ENCODE assay signal across 1 cellular context in the genomic region with DNA sequence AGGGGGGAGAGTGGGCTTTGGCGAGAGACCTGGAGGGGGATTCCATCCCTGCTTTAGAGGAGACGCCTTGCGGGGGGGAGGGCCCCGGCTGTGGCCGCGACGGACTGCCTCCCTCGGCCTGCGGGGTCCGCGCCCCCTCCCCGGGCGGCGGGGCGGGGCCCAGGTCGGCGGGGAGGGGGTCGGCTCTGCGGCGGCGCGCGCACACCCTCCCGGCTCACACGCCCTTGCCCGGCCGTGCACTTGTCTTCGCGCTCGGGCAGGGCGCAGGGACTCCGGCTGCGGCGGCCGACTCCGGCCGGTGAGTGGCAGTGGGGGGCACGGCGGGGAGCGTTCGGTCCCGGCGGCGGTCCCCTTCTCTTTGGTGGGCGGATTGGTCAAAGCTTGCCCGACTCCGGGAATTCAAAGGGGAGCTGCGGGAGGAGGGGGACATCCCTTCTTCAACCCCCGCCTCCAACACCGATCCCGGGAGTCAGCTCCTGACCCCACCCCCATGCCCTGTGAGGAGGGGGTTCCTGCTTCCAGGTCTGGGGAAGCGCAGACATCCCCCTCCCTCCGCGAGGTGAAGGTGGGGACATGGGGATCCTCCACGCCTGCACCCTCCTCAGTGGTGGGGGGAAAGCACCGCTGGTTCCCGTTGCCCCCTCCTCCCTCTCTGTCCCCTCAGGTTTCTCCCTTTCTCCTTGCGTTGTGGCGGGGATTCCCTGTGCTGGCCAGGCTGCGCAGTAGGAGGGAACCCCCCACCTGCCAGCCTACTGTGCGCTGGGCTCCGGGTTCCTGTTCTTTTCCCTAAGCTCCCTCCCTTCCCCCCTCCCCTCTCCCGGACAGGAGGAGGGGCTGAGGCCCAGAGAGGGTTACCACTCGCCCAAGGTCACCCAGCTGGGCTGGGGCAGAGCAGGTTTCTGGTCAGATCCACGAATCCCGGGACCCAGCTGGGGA.
TF ChIP-seq lines count a peak whose summit lies in the region.

No MANE protein-coding gene starts in this region.

TF ChIP-seq in HEK293, 187 proteins besides CTCF, POLR2A, EP300 and RAD21 (continued from another document and continues in another):
- TF ChIP-seq, protein P1, sequence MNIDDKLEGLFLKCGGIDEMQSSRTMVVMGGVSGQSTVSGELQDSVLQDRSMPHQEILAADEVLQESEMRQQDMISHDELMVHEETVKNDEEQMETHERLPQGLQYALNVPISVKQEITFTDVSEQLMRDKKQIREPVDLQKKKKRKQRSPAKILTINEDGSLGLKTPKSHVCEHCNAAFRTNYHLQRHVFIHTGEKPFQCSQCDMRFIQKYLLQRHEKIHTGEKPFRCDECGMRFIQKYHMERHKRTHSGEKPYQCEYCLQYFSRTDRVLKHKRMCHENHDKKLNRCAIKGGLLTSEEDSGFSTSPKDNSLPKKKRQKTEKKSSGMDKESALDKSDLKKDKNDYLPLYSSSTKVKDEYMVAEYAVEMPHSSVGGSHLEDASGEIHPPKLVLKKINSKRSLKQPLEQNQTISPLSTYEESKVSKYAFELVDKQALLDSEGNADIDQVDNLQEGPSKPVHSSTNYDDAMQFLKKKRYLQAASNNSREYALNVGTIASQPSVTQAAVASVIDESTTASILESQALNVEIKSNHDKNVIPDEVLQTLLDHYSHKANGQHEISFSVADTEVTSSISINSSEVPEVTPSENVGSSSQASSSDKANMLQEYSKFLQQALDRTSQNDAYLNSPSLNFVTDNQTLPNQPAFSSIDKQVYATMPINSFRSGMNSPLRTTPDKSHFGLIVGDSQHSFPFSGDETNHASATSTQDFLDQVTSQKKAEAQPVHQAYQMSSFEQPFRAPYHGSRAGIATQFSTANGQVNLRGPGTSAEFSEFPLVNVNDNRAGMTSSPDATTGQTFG (tag by site-specific recombination; IDR thresholded peaks at IDR 0.05; ENCODE audit: borderline replicate concordance): no peak
- TF ChIP-seq ZBTB7A (tag by site-specific recombination; IDR thresholded peaks at IDR 0.05; ENCODE audit: low read depth) (no peak; the same call in 1 of the 2 replicates), ZNF776 (tag by site-specific recombination; IDR thresholded peaks at IDR 0.05; ENCODE audit: borderline replicate concordance) (no peak), ZNF19 (tag by site-specific recombination; IDR thresholded peaks at IDR 0.05; ENCODE audit: low read depth) (no peak), TRIM28 (IDR thresholded peaks at IDR 0.05; ENCODE audit: borderline replicate concordance, low read length) (no peak), HOXD13 (CRISPR knock-in tag; IDR thresholded peaks at IDR 0.05; ENCODE audit: borderline replicate concordance) (no peak), GLIS2 (tag by site-specific recombination; IDR thresholded peaks at IDR 0.05) (peak; percentile 21; the same call in 1 of the 2 replicates), ZNF341 (tag by site-specific recombination; IDR thresholded peaks at IDR 0.05; ENCODE audit: low read depth) (no peak), TCF7L2 (IDR thresholded peaks at IDR 0.05; ENCODE audit: borderline replicate concordance, low read depth, low read length) (no peak), ZNF10 (tag by site-specific recombination; IDR thresholded peaks at IDR 0.05) (no peak), BCL11A (tag by site-specific recombination; IDR thresholded peaks at IDR 0.05; ENCODE audit: low read depth) (no peak), ZNF555 (tag by site-specific recombination; conservative IDR thresholded peaks at IDR 0.05) (no peak), YY2 (tag by site-specific recombination; IDR thresholded peaks at IDR 0.05) (no peak), SCRT1 (tag by site-specific recombination; IDR thresholded peaks at IDR 0.05; ENCODE audit: borderline replicate concordance) (no peak), ZNF214 (tag by site-specific recombination; IDR thresholded peaks at IDR 0.05; ENCODE audit: borderline replicate concordance) (no peak), GFI1B (tag by site-specific recombination; IDR thresholded peaks at IDR 0.05) (no peak), ZNF175 (tag by site-specific recombination; IDR thresholded peaks at IDR 0.05) (no peak), ZNF391 (tag by site-specific recombination; IDR thresholded peaks at IDR 0.05; ENCODE audit: borderline replicate concordance, low read depth) (no peak), ZNF501 (tag by site-specific recombination; IDR thresholded peaks at IDR 0.05) (no peak), ZNF530 (tag by site-specific recombination; IDR thresholded peaks at IDR 0.05; ENCODE audit: low read depth) (no peak), KLF16 (tag by site-specific recombination; IDR thresholded peaks at IDR 0.05) (no peak), MYNN (tag by site-specific recombination; IDR thresholded peaks at IDR 0.05; ENCODE audit: borderline replicate concordance) (no peak)
- TF ChIP-seq, protein P2, sequence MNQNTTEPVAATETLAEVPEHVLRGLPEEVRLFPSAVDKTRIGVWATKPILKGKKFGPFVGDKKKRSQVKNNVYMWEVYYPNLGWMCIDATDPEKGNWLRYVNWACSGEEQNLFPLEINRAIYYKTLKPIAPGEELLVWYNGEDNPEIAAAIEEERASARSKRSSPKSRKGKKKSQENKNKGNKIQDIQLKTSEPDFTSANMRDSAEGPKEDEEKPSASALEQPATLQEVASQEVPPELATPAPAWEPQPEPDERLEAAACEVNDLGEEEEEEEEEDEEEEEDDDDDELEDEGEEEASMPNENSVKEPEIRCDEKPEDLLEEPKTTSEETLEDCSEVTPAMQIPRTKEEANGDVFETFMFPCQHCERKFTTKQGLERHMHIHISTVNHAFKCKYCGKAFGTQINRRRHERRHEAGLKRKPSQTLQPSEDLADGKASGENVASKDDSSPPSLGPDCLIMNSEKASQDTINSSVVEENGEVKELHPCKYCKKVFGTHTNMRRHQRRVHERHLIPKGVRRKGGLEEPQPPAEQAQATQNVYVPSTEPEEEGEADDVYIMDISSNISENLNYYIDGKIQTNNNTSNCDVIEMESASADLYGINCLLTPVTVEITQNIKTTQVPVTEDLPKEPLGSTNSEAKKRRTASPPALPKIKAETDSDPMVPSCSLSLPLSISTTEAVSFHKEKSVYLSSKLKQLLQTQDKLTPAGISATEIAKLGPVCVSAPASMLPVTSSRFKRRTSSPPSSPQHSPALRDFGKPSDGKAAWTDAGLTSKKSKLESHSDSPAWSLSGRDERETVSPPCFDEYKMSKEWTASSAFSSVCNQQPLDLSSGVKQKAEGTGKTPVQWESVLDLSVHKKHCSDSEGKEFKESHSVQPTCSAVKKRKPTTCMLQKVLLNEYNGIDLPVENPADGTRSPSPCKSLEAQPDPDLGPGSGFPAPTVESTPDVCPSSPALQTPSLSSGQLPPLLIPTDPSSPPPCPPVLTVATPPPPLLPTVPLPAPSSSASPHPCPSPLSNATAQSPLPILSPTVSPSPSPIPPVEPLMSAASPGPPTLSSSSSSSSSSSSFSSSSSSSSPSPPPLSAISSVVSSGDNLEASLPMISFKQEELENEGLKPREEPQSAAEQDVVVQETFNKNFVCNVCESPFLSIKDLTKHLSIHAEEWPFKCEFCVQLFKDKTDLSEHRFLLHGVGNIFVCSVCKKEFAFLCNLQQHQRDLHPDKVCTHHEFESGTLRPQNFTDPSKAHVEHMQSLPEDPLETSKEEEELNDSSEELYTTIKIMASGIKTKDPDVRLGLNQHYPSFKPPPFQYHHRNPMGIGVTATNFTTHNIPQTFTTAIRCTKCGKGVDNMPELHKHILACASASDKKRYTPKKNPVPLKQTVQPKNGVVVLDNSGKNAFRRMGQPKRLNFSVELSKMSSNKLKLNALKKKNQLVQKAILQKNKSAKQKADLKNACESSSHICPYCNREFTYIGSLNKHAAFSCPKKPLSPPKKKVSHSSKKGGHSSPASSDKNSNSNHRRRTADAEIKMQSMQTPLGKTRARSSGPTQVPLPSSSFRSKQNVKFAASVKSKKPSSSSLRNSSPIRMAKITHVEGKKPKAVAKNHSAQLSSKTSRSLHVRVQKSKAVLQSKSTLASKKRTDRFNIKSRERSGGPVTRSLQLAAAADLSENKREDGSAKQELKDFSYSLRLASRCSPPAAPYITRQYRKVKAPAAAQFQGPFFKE (tag by site-specific recombination; IDR thresholded peaks at IDR 0.05; ENCODE audit: borderline replicate concordance): no peak
- TF ChIP-seq, protein P3, sequence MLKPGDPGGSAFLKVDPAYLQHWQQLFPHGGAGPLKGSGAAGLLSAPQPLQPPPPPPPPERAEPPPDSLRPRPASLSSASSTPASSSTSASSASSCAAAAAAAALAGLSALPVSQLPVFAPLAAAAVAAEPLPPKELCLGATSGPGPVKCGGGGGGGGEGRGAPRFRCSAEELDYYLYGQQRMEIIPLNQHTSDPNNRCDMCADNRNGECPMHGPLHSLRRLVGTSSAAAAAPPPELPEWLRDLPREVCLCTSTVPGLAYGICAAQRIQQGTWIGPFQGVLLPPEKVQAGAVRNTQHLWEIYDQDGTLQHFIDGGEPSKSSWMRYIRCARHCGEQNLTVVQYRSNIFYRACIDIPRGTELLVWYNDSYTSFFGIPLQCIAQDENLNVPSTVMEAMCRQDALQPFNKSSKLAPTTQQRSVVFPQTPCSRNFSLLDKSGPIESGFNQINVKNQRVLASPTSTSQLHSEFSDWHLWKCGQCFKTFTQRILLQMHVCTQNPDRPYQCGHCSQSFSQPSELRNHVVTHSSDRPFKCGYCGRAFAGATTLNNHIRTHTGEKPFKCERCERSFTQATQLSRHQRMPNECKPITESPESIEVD (tag by site-specific recombination; IDR thresholded peaks at IDR 0.05): no peak
- TF ChIP-seq, protein P4, sequence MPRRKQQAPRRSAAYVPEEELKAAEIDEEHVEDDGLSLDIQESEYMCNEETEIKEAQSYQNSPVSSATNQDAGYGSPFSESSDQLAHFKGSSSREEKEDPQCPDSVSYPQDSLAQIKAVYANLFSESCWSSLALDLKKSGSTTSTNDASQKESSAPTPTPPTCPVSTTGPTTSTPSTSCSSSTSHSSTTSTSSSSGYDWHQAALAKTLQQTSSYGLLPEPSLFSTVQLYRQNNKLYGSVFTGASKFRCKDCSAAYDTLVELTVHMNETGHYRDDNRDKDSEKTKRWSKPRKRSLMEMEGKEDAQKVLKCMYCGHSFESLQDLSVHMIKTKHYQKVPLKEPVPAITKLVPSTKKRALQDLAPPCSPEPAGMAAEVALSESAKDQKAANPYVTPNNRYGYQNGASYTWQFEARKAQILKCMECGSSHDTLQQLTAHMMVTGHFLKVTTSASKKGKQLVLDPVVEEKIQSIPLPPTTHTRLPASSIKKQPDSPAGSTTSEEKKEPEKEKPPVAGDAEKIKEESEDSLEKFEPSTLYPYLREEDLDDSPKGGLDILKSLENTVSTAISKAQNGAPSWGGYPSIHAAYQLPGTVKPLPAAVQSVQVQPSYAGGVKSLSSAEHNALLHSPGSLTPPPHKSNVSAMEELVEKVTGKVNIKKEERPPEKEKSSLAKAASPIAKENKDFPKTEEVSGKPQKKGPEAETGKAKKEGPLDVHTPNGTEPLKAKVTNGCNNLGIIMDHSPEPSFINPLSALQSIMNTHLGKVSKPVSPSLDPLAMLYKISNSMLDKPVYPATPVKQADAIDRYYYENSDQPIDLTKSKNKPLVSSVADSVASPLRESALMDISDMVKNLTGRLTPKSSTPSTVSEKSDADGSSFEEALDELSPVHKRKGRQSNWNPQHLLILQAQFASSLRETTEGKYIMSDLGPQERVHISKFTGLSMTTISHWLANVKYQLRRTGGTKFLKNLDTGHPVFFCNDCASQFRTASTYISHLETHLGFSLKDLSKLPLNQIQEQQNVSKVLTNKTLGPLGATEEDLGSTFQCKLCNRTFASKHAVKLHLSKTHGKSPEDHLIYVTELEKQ (tag by site-specific recombination; IDR thresholded peaks at IDR 0.05; ENCODE audit: borderline replicate concordance): no peak
- TF ChIP-seq, protein P5, sequence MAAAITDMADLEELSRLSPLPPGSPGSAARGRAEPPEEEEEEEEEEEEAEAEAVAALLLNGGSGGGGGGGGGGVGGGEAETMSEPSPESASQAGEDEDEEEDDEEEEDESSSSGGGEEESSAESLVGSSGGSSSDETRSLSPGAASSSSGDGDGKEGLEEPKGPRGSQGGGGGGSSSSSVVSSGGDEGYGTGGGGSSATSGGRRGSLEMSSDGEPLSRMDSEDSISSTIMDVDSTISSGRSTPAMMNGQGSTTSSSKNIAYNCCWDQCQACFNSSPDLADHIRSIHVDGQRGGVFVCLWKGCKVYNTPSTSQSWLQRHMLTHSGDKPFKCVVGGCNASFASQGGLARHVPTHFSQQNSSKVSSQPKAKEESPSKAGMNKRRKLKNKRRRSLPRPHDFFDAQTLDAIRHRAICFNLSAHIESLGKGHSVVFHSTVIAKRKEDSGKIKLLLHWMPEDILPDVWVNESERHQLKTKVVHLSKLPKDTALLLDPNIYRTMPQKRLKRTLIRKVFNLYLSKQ (tag by site-specific recombination; IDR thresholded peaks at IDR 0.05; ENCODE audit: borderline replicate concordance): no peak
- TF ChIP-seq, protein P6, sequence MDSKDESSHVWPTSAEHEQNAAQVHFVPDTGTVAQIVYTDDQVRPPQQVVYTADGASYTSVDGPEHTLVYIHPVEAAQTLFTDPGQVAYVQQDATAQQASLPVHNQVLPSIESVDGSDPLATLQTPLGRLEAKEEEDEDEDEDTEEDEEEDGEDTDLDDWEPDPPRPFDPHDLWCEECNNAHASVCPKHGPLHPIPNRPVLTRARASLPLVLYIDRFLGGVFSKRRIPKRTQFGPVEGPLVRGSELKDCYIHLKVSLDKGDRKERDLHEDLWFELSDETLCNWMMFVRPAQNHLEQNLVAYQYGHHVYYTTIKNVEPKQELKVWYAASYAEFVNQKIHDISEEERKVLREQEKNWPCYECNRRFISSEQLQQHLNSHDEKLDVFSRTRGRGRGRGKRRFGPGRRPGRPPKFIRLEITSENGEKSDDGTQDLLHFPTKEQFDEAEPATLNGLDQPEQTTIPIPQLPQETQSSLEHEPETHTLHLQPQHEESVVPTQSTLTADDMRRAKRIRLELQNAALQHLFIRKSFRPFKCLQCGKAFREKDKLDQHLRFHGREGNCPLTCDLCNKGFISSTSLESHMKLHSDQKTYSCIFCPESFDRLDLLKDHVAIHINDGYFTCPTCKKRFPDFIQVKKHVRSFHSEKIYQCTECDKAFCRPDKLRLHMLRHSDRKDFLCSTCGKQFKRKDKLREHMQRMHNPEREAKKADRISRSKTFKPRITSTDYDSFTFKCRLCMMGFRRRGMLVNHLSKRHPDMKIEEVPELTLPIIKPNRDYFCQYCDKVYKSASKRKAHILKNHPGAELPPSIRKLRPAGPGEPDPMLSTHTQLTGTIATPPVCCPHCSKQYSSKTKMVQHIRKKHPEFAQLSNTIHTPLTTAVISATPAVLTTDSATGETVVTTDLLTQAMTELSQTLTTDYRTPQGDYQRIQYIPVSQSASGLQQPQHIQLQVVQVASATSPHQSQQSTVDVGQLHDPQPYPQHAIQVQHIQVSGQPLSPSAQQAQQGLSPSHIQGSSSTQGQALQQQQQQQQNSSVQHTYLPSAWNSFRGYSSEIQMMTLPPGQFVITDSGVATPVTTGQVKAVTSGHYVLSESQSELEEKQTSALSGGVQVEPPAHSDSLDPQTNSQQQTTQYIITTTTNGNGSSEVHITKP (tag by site-specific recombination; IDR thresholded peaks at IDR 0.05): no peak
